In the genomic region with DNA sequence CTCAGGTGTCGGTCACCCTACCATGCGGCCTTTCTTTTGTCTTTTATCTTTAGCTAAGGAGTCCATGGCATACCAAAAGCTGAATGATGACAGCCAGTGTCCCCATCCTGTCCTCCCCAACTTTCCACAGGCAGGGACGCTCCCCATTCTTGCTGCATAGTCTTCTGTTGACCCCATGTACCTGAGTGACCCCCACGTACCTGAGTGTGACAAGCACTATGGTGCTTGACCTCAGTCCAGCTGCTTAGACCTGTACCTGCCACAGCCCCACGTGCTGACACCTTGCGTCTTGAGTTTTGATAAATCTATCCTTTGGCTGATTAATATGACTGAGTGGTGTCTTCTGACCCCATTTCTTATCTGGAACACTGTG, we compare ENCODE assay signal across 1 cellular context.
TF ChIP-seq lines count a peak whose summit lies in the region.

No MANE protein-coding gene starts in this region.

TF ChIP-seq in H1, 55 proteins besides CTCF, POLR2A, EP300 and RAD21:
- no peak for TF ChIP-seq SIN3A (conservative IDR thresholded peaks at IDR 0.05 in 1 of 2, IDR thresholded peaks at IDR 0.05 in 1 of 2; ENCODE audit: low read depth in 1 of 2, low read length in 2 of 2)
- TF ChIP-seq CBX8 (IDR thresholded peaks at IDR 0.05; ENCODE audit: borderline replicate concordance, low read depth, low read length), result no peak
- no peak for TF ChIP-seq HDAC6 (IDR thresholded peaks at IDR 0.05; ENCODE audit: low read depth, low read length)
- TF ChIP-seq CREB1 (IDR thresholded peaks at IDR 0.05), result no peak
- TF ChIP-seq, protein P1, sequence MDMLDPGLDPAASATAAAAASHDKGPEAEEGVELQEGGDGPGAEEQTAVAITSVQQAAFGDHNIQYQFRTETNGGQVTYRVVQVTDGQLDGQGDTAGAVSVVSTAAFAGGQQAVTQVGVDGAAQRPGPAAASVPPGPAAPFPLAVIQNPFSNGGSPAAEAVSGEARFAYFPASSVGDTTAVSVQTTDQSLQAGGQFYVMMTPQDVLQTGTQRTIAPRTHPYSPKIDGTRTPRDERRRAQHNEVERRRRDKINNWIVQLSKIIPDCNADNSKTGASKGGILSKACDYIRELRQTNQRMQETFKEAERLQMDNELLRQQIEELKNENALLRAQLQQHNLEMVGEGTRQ (IDR thresholded peaks at IDR 0.05; ENCODE audit: low read length), result no peak
- TF ChIP-seq, protein P2, sequence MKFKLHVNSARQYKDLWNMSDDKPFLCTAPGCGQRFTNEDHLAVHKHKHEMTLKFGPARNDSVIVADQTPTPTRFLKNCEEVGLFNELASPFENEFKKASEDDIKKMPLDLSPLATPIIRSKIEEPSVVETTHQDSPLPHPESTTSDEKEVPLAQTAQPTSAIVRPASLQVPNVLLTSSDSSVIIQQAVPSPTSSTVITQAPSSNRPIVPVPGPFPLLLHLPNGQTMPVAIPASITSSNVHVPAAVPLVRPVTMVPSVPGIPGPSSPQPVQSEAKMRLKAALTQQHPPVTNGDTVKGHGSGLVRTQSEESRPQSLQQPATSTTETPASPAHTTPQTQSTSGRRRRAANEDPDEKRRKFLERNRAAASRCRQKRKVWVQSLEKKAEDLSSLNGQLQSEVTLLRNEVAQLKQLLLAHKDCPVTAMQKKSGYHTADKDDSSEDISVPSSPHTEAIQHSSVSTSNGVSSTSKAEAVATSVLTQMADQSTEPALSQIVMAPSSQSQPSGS (IDR thresholded peaks at IDR 0.05; ENCODE audit: low read length), result no peak
